21 cellular contexts compared by ENCODE assay signal in genomic region chr11:85945788-85946187, GRCh38.
DNase-seq lines count a peak whose midpoint lies in the region; ATAC-seq and TF ChIP-seq lines count a peak whose summit lies in the region.
"Had no signal": no experiment of that assay in that cellular context is flagged by ENCODE, and none has a peak within 500 bp of the region (broad histone marks: within the 10 kb centered on the region; RNA-seq: fewer than 3 reads in every experiment).

No MANE protein-coding gene starts in this region.

- H3K9me3 ChIP-seq in prostate gland (no peaks in the 10 kb centered on the region), mammary epithelial cell (replicated peaks; ENCODE audit: insufficient read depth, low read length) (no peaks in the 10 kb centered on the region)
- H3K9me3 ChIP-seq: mucosa of descending colon, right atrium auricular region, stomach had no signal

- no peaks in the 10 kb centered on the region for H3K27me3 Mint-ChIP-seq in activated CD8-positive, alpha-beta T cell treated with anti-CD3 and anti-CD28 coated beads, Interleukin-2, amount 10 ng/mL, durations not matched to agents 7 days and 5 days (ENCODE audit: low read depth)
- H3K27me3 Mint-ChIP-seq in activated CD8-positive, alpha-beta T cell treated with anti-CD3 and anti-CD28 coated beads for 36 hours = no peaks in the 10 kb centered on the region
- H3K27me3 Mint-ChIP-seq in activated T-helper 1 cell treated with anti-CD3 and anti-CD28 coated beads, Interleukin-12 subunit alpha, Interleukin-12 subunit beta, Interleukin-2, Interleukin-4 antibody, amounts not matched to agents 30 ng/mL and 10 ng/mL and 1 ng/mL, durations not matched to agents 14 hours and 24 hours and 36 hours (ENCODE audit: insufficient read depth) = no peaks in the 10 kb centered on the region
- H3K27me3 Mint-ChIP-seq in natural killer cell (ENCODE audit: low read depth in 2 of 2) = no peaks in the 10 kb centered on the region
- H3K27me3 Mint-ChIP-seq: CD4-positive, alpha-beta T cell had no signal

- dilution Hi-C loops in mammary epithelial cell (cut with HindIII; ENCODE audit: low sequenced_read_pairs) = no loop called here

- H3K4me3 ChIP-seq in GM12865 (ENCODE audit: low read depth, low read length) = no peak overlapping the region
- no peak overlapping the region for H3K4me3 ChIP-seq in prostate gland
- no peak overlapping the region for H3K4me3 ChIP-seq in mammary epithelial cell (replicated peaks in 1 of 3; ENCODE audit: insufficient read depth in 1 of 3, low read depth in 2 of 3, low read length in 3 of 3)
- H3K4me3 ChIP-seq: cardiac muscle cell, mucosa of descending colon, right atrium auricular region, stomach had no signal

- peaks cover 21% of the 10 kb centered on the region for H3K4me1 Mint-ChIP-seq in activated CD8-positive, alpha-beta T cell treated with anti-CD3 and anti-CD28 coated beads, Interleukin-2, amount 10 ng/mL, durations not matched to agents 7 days and 5 days (ENCODE audit: low read depth)
- H3K4me1 Mint-ChIP-seq in activated CD8-positive, alpha-beta T cell treated with anti-CD3 and anti-CD28 coated beads for 36 hours (ENCODE audit: low read depth) = peaks cover 40% of the 10 kb centered on the region
- peaks cover 53% of the 10 kb centered on the region for H3K4me1 Mint-ChIP-seq in activated T-helper 1 cell treated with anti-CD3 and anti-CD28 coated beads, Interleukin-12 subunit alpha, Interleukin-12 subunit beta, Interleukin-2, Interleukin-4 antibody, amounts not matched to agents 30 ng/mL and 10 ng/mL and 1 ng/mL, durations not matched to agents 14 hours and 24 hours and 36 hours (ENCODE audit: low read depth)
- peaks cover 21 to 22% of the 10 kb centered on the region in 2 donors for H3K4me1 Mint-ChIP-seq in natural killer cell
- H3K4me1 Mint-ChIP-seq: WTC11 had no signal

- H4K20me1 ChIP-seq in mammary epithelial cell (ENCODE audit: insufficient read depth, low read length) = no peaks in the 10 kb centered on the region

- no peaks in the 10 kb centered on the region for H3K36me3 ChIP-seq in prostate gland
- no peaks in the 10 kb centered on the region for H3K36me3 ChIP-seq in mammary epithelial cell (ENCODE audit: insufficient read depth, low read length)
- H3K36me3 ChIP-seq: cardiac muscle cell, right atrium auricular region, stomach had no signal

- H3K36me3 Mint-ChIP-seq in activated CD8-positive, alpha-beta T cell treated with anti-CD3 and anti-CD28 coated beads, Interleukin-2, amount 10 ng/mL, durations not matched to agents 7 days and 5 days (ENCODE audit: low read depth) = peaks cover 19% of the 10 kb centered on the region
- peaks cover 8% of the 10 kb centered on the region for H3K36me3 Mint-ChIP-seq in activated CD8-positive, alpha-beta T cell treated with anti-CD3 and anti-CD28 coated beads for 36 hours (ENCODE audit: low read depth)
- peaks cover 18% of the 10 kb centered on the region for H3K36me3 Mint-ChIP-seq in activated T-helper 1 cell treated with anti-CD3 and anti-CD28 coated beads, Interleukin-12 subunit alpha, Interleukin-12 subunit beta, Interleukin-2, Interleukin-4 antibody, amounts not matched to agents 30 ng/mL and 10 ng/mL and 1 ng/mL, durations not matched to agents 14 hours and 24 hours and 36 hours (ENCODE audit: low read depth)
- H3K36me3 Mint-ChIP-seq in natural killer cell = no peaks in the 10 kb centered on the region

- H3K27ac ChIP-seq in prostate gland (no peak overlapping the region), mammary epithelial cell (ENCODE audit: insufficient read depth, low read depth, low read length) (no peak overlapping the region)
- H3K27ac ChIP-seq: cardiac muscle cell, right atrium auricular region, stomach had no signal

- no peak for TF ChIP-seq POLR2A in prostate gland (IDR thresholded peaks at IDR 0.05)

- H3K4me3 Mint-ChIP-seq in activated CD8-positive, alpha-beta T cell treated with anti-CD3 and anti-CD28 coated beads, Interleukin-2, amount 10 ng/mL, durations not matched to agents 7 days and 5 days = no peak overlapping the region
- no peak overlapping the region for H3K4me3 Mint-ChIP-seq in activated CD8-positive, alpha-beta T cell treated with anti-CD3 and anti-CD28 coated beads for 36 hours
- no peak overlapping the region for H3K4me3 Mint-ChIP-seq in activated T-helper 1 cell treated with anti-CD3 and anti-CD28 coated beads, Interleukin-12 subunit alpha, Interleukin-12 subunit beta, Interleukin-2, Interleukin-4 antibody, amounts not matched to agents 30 ng/mL and 10 ng/mL and 1 ng/mL, durations not matched to agents 14 hours and 24 hours and 36 hours
- H3K4me3 Mint-ChIP-seq in natural killer cell = no peak overlapping the region
- H3K4me3 Mint-ChIP-seq: CD4-positive, alpha-beta T cell; WTC11 had no signal

- H3K4me1 ChIP-seq in prostate gland (replicated peaks) = no peaks in the 10 kb centered on the region
- H3K4me1 ChIP-seq in mammary epithelial cell (ENCODE audit: insufficient read depth, low read length) = peaks cover 25% of the 10 kb centered on the region

- H3K4me2 ChIP-seq in mammary epithelial cell (ENCODE audit: insufficient read depth, low read depth, low read length) = no peak overlapping the region

- POLR2A ChIA-PET in activated CD8-positive, alpha-beta T cell treated with anti-CD3 and anti-CD28 coated beads, Interleukin-2, amount 10 ng/mL, durations not matched to agents 7 days and 5 days (lab: Charles Lee) = no interaction called here
- POLR2A ChIA-PET in activated CD8-positive, alpha-beta T cell treated with anti-CD3 and anti-CD28 coated beads for 36 hours (lab: Charles Lee) = no interaction called here

- TF ChIP-seq CTCF in activated CD8-positive, alpha-beta T cell treated with anti-CD3 and anti-CD28 coated beads for 36 hours (IDR thresholded peaks at IDR 0.05) = no peak
- TF ChIP-seq CTCF in GM12865 (IDR thresholded peaks at IDR 0.05; ENCODE audit: insufficient read depth, low read depth, low read length, missing control alignments) (no peak), natural killer cell (IDR thresholded peaks at IDR 0.05) (no peak), prostate gland (IDR thresholded peaks at IDR 0.05) (no peak), mammary epithelial cell (conservative IDR thresholded peaks at IDR 0.05 in 1 of 2, IDR thresholded peaks at IDR 0.05 in 1 of 2; ENCODE audit: extremely low read depth in 1 of 2, insufficient read depth in 1 of 2, low read depth in 1 of 2, low read length in 2 of 2) (no peak)

- BruUV-seq in mammary epithelial cell (replicated peaks; lab: Mats Ljungman, UMichigan) = no TSS peak

- no peak for DNase-seq in activated CD8-positive, alpha-beta T cell treated with anti-CD3 and anti-CD28 coated beads, Interleukin-2, amount 10 ng/mL, durations not matched to agents 7 days and 5 days
- no peak for DNase-seq in activated CD8-positive, alpha-beta T cell treated with anti-CD3 and anti-CD28 coated beads for 36 hours
- peak; percentile 28 for DNase-seq in GM12865 (ENCODE audit: low read depth)
- DNase-seq in activated T-helper 1 cell treated with anti-CD3 and anti-CD28 coated beads, Interleukin-12 subunit alpha, Interleukin-12 subunit beta, Interleukin-2, Interleukin-4 antibody, amounts not matched to agents 30 ng/mL and 10 ng/mL and 1 ng/mL, durations not matched to agents 14 hours and 24 hours and 36 hours (ENCODE audit: low spot score) = no peak
- DNase-seq in natural killer cell = no peak
- no peak for DNase-seq in prostate gland (ENCODE audit: low spot score)
- no peak for DNase-seq in mammary epithelial cell
- DNase-seq: ACHN; CD4-positive, alpha-beta T cell; DMS79 treated with DMSO at 0.1 percent for 48 hours; mucosa of descending colon; NCI-H2029 treated with DMSO at 0.1 percent for 48 hours; OCI-M1; SIG-M5; stomach had no signal

- CTCF ChIA-PET in activated CD8-positive, alpha-beta T cell treated with anti-CD3 and anti-CD28 coated beads, Interleukin-2, amount 10 ng/mL, durations not matched to agents 7 days and 5 days (lab: Charles Lee) = interaction anchor here (1.2 kb wide), 1 partner anchor 91 kb away, joined by 7 read pairs; the partner anchor contains the start of gene CCDC83
- CTCF ChIA-PET in activated CD8-positive, alpha-beta T cell treated with anti-CD3 and anti-CD28 coated beads for 36 hours (lab: Charles Lee) = interaction anchor here (1.0 to 1.6 kb wide), 3 partner anchors 95 to 511 kb away, joined by 3 to 5 read pairs (median 3); no protein-coding TSS in a partner anchor
- CTCF ChIA-PET in mammary epithelial cell (lab: Charles Lee; ENCODE audit: low non-redundant PET) = interaction anchor here (0.6 kb wide), 1 partner anchor 647 kb away, joined by 3 read pairs; no protein-coding TSS in a partner anchor

- H2AFZ ChIP-seq in mammary epithelial cell (ENCODE audit: low read depth, low read length) = no peak overlapping the region

- no peak overlapping the region for H3K9ac ChIP-seq in mammary epithelial cell (ENCODE audit: insufficient read depth, low read length)

- in situ Hi-C loops in mammary epithelial cell (cut with MboI; ENCODE audit: low sequenced_read_pairs in 2 of 2) = loop anchor here in 1 of 2 donors (25.0 kb wide), 1 partner anchor 467 kb away; no protein-coding TSS in a partner anchor

- no peaks in the 10 kb centered on the region for H3K79me2 ChIP-seq in mammary epithelial cell (ENCODE audit: insufficient read depth, low read length)

- intact Hi-C loops in activated CD8-positive, alpha-beta T cell treated with anti-CD3 and anti-CD28 coated beads for 36 hours (cut with micrococcal nuclease) = loop anchor here (5.0 to 10.0 kb wide), 2 partner anchors 342 to 499 kb away; no protein-coding TSS in a partner anchor
- intact Hi-C loops in activated T-helper 1 cell treated with anti-CD3 and anti-CD28 coated beads, Interleukin-12 subunit alpha, Interleukin-12 subunit beta, Interleukin-2, Interleukin-4 antibody, amounts not matched to agents 30 ng/mL and 10 ng/mL and 1 ng/mL, durations not matched to agents 14 hours and 24 hours and 36 hours (cut with micrococcal nuclease) = loop anchor here (2.0 to 5.0 kb wide), 7 partner anchors 37 to 577 kb away; no protein-coding TSS in a partner anchor
- intact Hi-C loops in natural killer cell (cut with micrococcal nuclease) (no loop called here), prostate gland (cut with DNase I) (loop anchor here (5.0 to 10.0 kb wide), 4 partner anchors 91 to 349 kb away; partner anchors contain the start of genes CCDC83 and PICALM), mammary epithelial cell (cut with micrococcal nuclease) (no loop called here)

- H3K9me3 Mint-ChIP-seq in activated CD8-positive, alpha-beta T cell treated with anti-CD3 and anti-CD28 coated beads, Interleukin-2, amount 10 ng/mL, durations not matched to agents 7 days and 5 days (ENCODE audit: insufficient read depth) = peaks cover 16% of the 10 kb centered on the region
- peaks cover 23% of the 10 kb centered on the region for H3K9me3 Mint-ChIP-seq in activated CD8-positive, alpha-beta T cell treated with anti-CD3 and anti-CD28 coated beads for 36 hours
- H3K9me3 Mint-ChIP-seq in activated T-helper 1 cell treated with anti-CD3 and anti-CD28 coated beads, Interleukin-12 subunit alpha, Interleukin-12 subunit beta, Interleukin-2, Interleukin-4 antibody, amounts not matched to agents 30 ng/mL and 10 ng/mL and 1 ng/mL, durations not matched to agents 14 hours and 24 hours and 36 hours = peaks cover 19% of the 10 kb centered on the region
- no peaks in the 10 kb centered on the region for H3K9me3 Mint-ChIP-seq in natural killer cell

- no peak for ATAC-seq in activated CD8-positive, alpha-beta T cell treated with anti-CD3 and anti-CD28 coated beads, Interleukin-2, amount 10 ng/mL, durations not matched to agents 7 days and 5 days
- no peak for ATAC-seq in activated CD8-positive, alpha-beta T cell treated with anti-CD3 and anti-CD28 coated beads for 36 hours
- ATAC-seq in natural killer cell (peak; percentile 63 to 86 (median 69)), GM18511 (IDR thresholded peaks at IDR 0.05; ENCODE audit: unreplicated experiment) (no peak)
- ATAC-seq: esophagus mucosa, left lobe of liver, WTC11 had no signal

- H3K27ac Mint-ChIP-seq in activated CD8-positive, alpha-beta T cell treated with anti-CD3 and anti-CD28 coated beads, Interleukin-2, amount 10 ng/mL, durations not matched to agents 7 days and 5 days = peak overlapping the region; percentile 47
- no peak overlapping the region for H3K27ac Mint-ChIP-seq in activated CD8-positive, alpha-beta T cell treated with anti-CD3 and anti-CD28 coated beads for 36 hours
- H3K27ac Mint-ChIP-seq in activated T-helper 1 cell treated with anti-CD3 and anti-CD28 coated beads, Interleukin-12 subunit alpha, Interleukin-12 subunit beta, Interleukin-2, Interleukin-4 antibody, amounts not matched to agents 30 ng/mL and 10 ng/mL and 1 ng/mL, durations not matched to agents 14 hours and 24 hours and 36 hours = peak overlapping the region; percentile 37
- H3K27ac Mint-ChIP-seq in natural killer cell = peak overlapping the region; percentile 32 to 41
- H3K27ac Mint-ChIP-seq: CD4-positive, alpha-beta T cell; WTC11 had no signal

- H3K27me3 ChIP-seq in prostate gland (replicated peaks; ENCODE audit: insufficient read depth) (no peaks in the 10 kb centered on the region), mammary epithelial cell (ENCODE audit: insufficient read depth, low read length) (no peaks in the 10 kb centered on the region)
- H3K27me3 ChIP-seq: cardiac muscle cell, right atrium auricular region, stomach had no signal

Comparison
In these comparisons a context has a peak if more than half of its experiments do, and no peak if none do; other contexts are left out.
1. ATAC-seq: peak in natural killer cell (3 of 3); none in activated CD8-positive, alpha-beta T cell treated with anti-CD3 and anti-CD28 coated beads, Interleukin-2, amount 10 ng/mL, durations not matched to agents 7 days and 5 days (single experiment), activated CD8-positive, alpha-beta T cell treated with anti-CD3 and anti-CD28 coated beads for 36 hours (single experiment) and GM18511 (single experiment).
2. intact Hi-C loops: an anchor here in activated CD8-positive, alpha-beta T cell treated with anti-CD3 and anti-CD28 coated beads for 36 hours (5.0 to 10.0 kb wide), activated T-helper 1 cell treated with anti-CD3 and anti-CD28 coated beads, Interleukin-12 subunit alpha, Interleukin-12 subunit beta, Interleukin-2, Interleukin-4 antibody, amounts not matched to agents 30 ng/mL and 10 ng/mL and 1 ng/mL, durations not matched to agents 14 hours and 24 hours and 36 hours (2.0 to 5.0 kb wide) and prostate gland (5.0 to 10.0 kb wide); none called in natural killer cell and mammary epithelial cell.